In the genomic region with DNA sequence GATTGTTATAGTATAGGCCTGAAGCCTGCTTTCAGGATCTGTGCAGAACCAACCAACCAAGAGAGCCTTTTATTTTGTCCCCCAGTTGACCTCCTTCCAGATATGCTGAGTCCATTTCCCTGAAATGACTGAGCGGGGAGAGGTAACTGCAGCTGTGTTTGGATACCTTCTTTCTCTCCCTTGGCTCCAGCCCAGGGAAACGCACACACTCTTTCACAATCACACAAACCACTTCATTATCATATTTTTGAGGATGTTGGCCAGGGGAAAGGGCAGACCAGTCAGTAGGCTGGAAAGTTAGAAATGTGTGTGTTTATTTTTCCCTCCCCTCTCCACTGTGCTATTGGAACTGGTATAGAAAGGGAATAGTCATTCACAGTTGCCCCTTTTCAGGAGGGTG, we compare ENCODE assay signal across 9 cellular contexts.
DNase-seq lines count a peak whose midpoint lies in the region; ATAC-seq and TF ChIP-seq lines count a peak whose summit lies in the region.
"Had no signal": no experiment of that assay in that cellular context is flagged by ENCODE, and none has a peak within 500 bp of the region (broad histone marks: within the 10 kb centered on the region; RNA-seq: fewer than 3 reads in every experiment).

No MANE protein-coding gene starts in this region.

- no peaks in the 10 kb centered on the region for H3K36me3 ChIP-seq in SK-N-SH (replicated peaks in 1 of 2; ENCODE audit: control insufficient read depth in 1 of 2, insufficient read depth in 2 of 2, low read length in 1 of 2)
- H3K36me3 ChIP-seq in thyroid gland, result no peaks in the 10 kb centered on the region
- H3K36me3 ChIP-seq: thoracic aorta had no signal

- H3K9me3 ChIP-seq in SK-N-SH, result no peaks in the 10 kb centered on the region
- H3K9me3 ChIP-seq in thyroid gland, result no peaks in the 10 kb centered on the region
- H3K9me3 ChIP-seq: thoracic aorta had no signal

- CTCF ChIA-PET in SK-N-SH (lab: Yijun Ruan, JAX), result interaction anchor here (0.7 kb wide), 1 partner anchor 31 kb away, joined by 3 read pairs; no protein-coding TSS in a partner anchor
- CTCF ChIA-PET in activated naive CD4-positive, alpha-beta T cell treated with anti-CD3 and anti-CD28 coated beads, Interleukin-2, amount 10 ng/mL, durations not matched to agents 7 days and 5 days (lab: Charles Lee), result interaction anchor here (0.6 kb wide), 1 partner anchor 116 kb away, joined by 3 read pairs; no protein-coding TSS in a partner anchor

- H4K20me1 ChIP-seq in SK-N-SH (ENCODE audit: insufficient read depth), result no peaks in the 10 kb centered on the region

- POLR2A ChIA-PET in SK-N-SH (lab: Yijun Ruan, JAX), result interaction anchor here (0.6 kb wide), 1 partner anchor 283 kb away, joined by 5 read pairs; no protein-coding TSS in a partner anchor
- POLR2A ChIA-PET in naive thymus-derived CD8-positive, alpha-beta T cell (lab: Charles Lee), result no interaction called here

- H3K4me2 ChIP-seq in SK-N-SH, result no peak overlapping the region

- peaks cover 0 to 7% (median 4%) of the 10 kb centered on the region in 3 donors for H3K36me3 Mint-ChIP-seq in naive thymus-derived CD8-positive, alpha-beta T cell
- H3K36me3 Mint-ChIP-seq in activated naive CD4-positive, alpha-beta T cell treated with anti-CD3 and anti-CD28 coated beads, Interleukin-2, amount 10 ng/mL, durations not matched to agents 7 days and 5 days, result peaks cover 2% of the 10 kb centered on the region

- peaks cover 9 to 21% (median 12%) of the 10 kb centered on the region in 4 donors for H3K4me1 Mint-ChIP-seq in naive thymus-derived CD8-positive, alpha-beta T cell
- H3K4me1 Mint-ChIP-seq in activated naive CD4-positive, alpha-beta T cell treated with anti-CD3 and anti-CD28 coated beads, Interleukin-2, amount 10 ng/mL, durations not matched to agents 7 days and 5 days, result no peaks in the 10 kb centered on the region

- intact Hi-C loops in left cardiac atrium (cut with DNase I) (no loop called here), thyroid gland (cut with DNase I) (no loop called here)

- H3K27ac ChIP-seq in SK-N-SH (ENCODE audit: low read depth in 2 of 2, low read length in 1 of 2) (no peak overlapping the region), thyroid gland (peak overlapping the region; percentile 39 to 72 (median 47))
- H3K27ac ChIP-seq: thoracic aorta had no signal

- TF ChIP-seq CTCF in SK-N-SH (IDR thresholded peaks at IDR 0.05) (no peak), thyroid gland (IDR thresholded peaks at IDR 0.05) (no peak)

- H3K9ac ChIP-seq in SK-N-SH, result no peak overlapping the region

- H3K27ac Mint-ChIP-seq in naive thymus-derived CD8-positive, alpha-beta T cell, result no peak overlapping the region
- no peak overlapping the region for H3K27ac Mint-ChIP-seq in activated naive CD4-positive, alpha-beta T cell treated with anti-CD3 and anti-CD28 coated beads, Interleukin-2, amount 10 ng/mL, durations not matched to agents 7 days and 5 days

- H3K4me1 ChIP-seq in SK-N-SH (ENCODE audit: control insufficient read depth in 1 of 2, insufficient read depth in 2 of 2, low read depth in 1 of 2, low read length in 1 of 2) (peaks cover 8 to 18% of the 10 kb centered on the region in 2 experiments; a peak in 3 of 4 replicates), thyroid gland (peaks cover 50 to 64% of the 10 kb centered on the region in 2 donors)

- TF ChIP-seq RAD21 in SK-N-SH (IDR thresholded peaks at IDR 0.05; ENCODE audit: low read length), result no peak

- H3K27me3 ChIP-seq in SK-N-SH (ENCODE audit: insufficient read depth) (no peaks in the 10 kb centered on the region), thyroid gland (no peaks in the 10 kb centered on the region)

- WGBS in SK-N-SH (ENCODE audit: low lambda C conversion rate), result 56% methylated on average over 2 of the region's 2 CpGs
- WGBS in thyroid gland, 2 donors, result 18 to 27% methylated on average over 2 of the region's 2 CpGs

- no peak overlapping the region for H2AFZ ChIP-seq in SK-N-SH (ENCODE audit: low read depth)

- no peaks in the 10 kb centered on the region for H3K79me2 ChIP-seq in SK-N-SH (ENCODE audit: insufficient read depth)

- ATAC-seq in left cardiac atrium, result peak; percentile 83 to 90
- no peak for ATAC-seq in naive thymus-derived CD8-positive, alpha-beta T cell
- no peak for ATAC-seq in HG03108 (IDR thresholded peaks at IDR 0.05; ENCODE audit: unreplicated experiment)

- H3K4me3 ChIP-seq in SK-N-SH (ENCODE audit: low read depth in 2 of 2, low read length in 1 of 2) (no peak overlapping the region), thyroid gland (replicated peaks in 1 of 3) (no peak overlapping the region)
- H3K4me3 ChIP-seq: thoracic aorta had no signal

- no peaks in the 10 kb centered on the region for H3F3A ChIP-seq in SK-N-SH (replicated peaks; ENCODE audit: insufficient read depth)

- no peaks in the 10 kb centered on the region for H3K9me2 ChIP-seq in SK-N-SH

- peaks cover 0 to 6% (median 0%) of the 10 kb centered on the region in 9 donors for H3K9me3 Mint-ChIP-seq in naive thymus-derived CD8-positive, alpha-beta T cell
- peaks cover 3% of the 10 kb centered on the region for H3K9me3 Mint-ChIP-seq in activated naive CD4-positive, alpha-beta T cell treated with anti-CD3 and anti-CD28 coated beads, Interleukin-2, amount 10 ng/mL, durations not matched to agents 7 days and 5 days

- no peak overlapping the region for H3K4me3 Mint-ChIP-seq in naive thymus-derived CD8-positive, alpha-beta T cell
- no peak overlapping the region for H3K4me3 Mint-ChIP-seq in activated naive CD4-positive, alpha-beta T cell treated with anti-CD3 and anti-CD28 coated beads, Interleukin-2, amount 10 ng/mL, durations not matched to agents 7 days and 5 days

- no peak for TF ChIP-seq EP300 in SK-N-SH (IDR thresholded peaks at IDR 0.05; ENCODE audit: borderline replicate concordance in 1 of 2, low read depth in 1 of 2, low read length in 1 of 2)

- H3K27me3 Mint-ChIP-seq in naive thymus-derived CD8-positive, alpha-beta T cell, result no peaks in the 10 kb centered on the region
- H3K27me3 Mint-ChIP-seq in activated naive CD4-positive, alpha-beta T cell treated with anti-CD3 and anti-CD28 coated beads, Interleukin-2, amount 10 ng/mL, durations not matched to agents 7 days and 5 days, result no peaks in the 10 kb centered on the region

- peak; percentile 84 for DNase-seq in LHCN-M2 (ENCODE audit: low read depth)
- no peak for DNase-seq in SK-N-SH
- peak; percentile 85 for DNase-seq in left cardiac atrium
- peak; percentile 79 for DNase-seq in thyroid gland
- DNase-seq in naive thymus-derived CD8-positive, alpha-beta T cell, result no peak
- no peak for DNase-seq in activated naive CD4-positive, alpha-beta T cell treated with anti-CD3 and anti-CD28 coated beads, Interleukin-2, amount 50 U/mL, for 16 hours
- DNase-seq in activated naive CD4-positive, alpha-beta T cell treated with anti-CD3 and anti-CD28 coated beads, Interleukin-2, amount 10 ng/mL, durations not matched to agents 7 days and 5 days, result no peak

- no peak for TF ChIP-seq POLR2A in thyroid gland (IDR thresholded peaks at IDR 0.05)

TF ChIP-seq in SK-N-SH, 30 proteins besides CTCF, POLR2A, EP300 and RAD21:
- TF ChIP-seq JUND (IDR thresholded peaks at IDR 0.05), result no peak
- TF ChIP-seq, protein P1, sequence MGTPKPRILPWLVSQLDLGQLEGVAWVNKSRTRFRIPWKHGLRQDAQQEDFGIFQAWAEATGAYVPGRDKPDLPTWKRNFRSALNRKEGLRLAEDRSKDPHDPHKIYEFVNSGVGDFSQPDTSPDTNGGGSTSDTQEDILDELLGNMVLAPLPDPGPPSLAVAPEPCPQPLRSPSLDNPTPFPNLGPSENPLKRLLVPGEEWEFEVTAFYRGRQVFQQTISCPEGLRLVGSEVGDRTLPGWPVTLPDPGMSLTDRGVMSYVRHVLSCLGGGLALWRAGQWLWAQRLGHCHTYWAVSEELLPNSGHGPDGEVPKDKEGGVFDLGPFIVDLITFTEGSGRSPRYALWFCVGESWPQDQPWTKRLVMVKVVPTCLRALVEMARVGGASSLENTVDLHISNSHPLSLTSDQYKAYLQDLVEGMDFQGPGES (IDR thresholded peaks at IDR 0.05; ENCODE audit: low read depth, low read length), result no peak
- no peak for TF ChIP-seq RCOR1 (IDR thresholded peaks at IDR 0.05; ENCODE audit: low read length)
- TF ChIP-seq FOXM1 (IDR thresholded peaks at IDR 0.05; ENCODE audit: low read depth), result no peak
- TF ChIP-seq GATA2 (CRISPR knock-in tag; IDR thresholded peaks at IDR 0.05), result no peak
- TF ChIP-seq, protein P2, sequence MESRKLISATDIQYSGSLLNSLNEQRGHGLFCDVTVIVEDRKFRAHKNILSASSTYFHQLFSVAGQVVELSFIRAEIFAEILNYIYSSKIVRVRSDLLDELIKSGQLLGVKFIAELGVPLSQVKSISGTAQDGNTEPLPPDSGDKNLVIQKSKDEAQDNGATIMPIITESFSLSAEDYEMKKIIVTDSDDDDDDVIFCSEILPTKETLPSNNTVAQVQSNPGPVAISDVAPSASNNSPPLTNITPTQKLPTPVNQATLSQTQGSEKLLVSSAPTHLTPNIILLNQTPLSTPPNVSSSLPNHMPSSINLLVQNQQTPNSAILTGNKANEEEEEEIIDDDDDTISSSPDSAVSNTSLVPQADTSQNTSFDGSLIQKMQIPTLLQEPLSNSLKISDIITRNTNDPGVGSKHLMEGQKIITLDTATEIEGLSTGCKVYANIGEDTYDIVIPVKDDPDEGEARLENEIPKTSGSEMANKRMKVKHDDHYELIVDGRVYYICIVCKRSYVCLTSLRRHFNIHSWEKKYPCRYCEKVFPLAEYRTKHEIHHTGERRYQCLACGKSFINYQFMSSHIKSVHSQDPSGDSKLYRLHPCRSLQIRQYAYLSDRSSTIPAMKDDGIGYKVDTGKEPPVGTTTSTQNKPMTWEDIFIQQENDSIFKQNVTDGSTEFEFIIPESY (IDR thresholded peaks at IDR 0.05; ENCODE audit: borderline replicate concordance, low read depth), result no peak
- TF ChIP-seq TCF12 (IDR thresholded peaks at IDR 0.05), result peak; percentile 50; the same call in 1 of the 2 replicates
- no peak for TF ChIP-seq TAF1 (IDR thresholded peaks at IDR 0.05; ENCODE audit: borderline replicate concordance, low read depth, low read length)
- peak; percentile 56; the same call in 1 of the 2 replicates for TF ChIP-seq RXRA (IDR thresholded peaks at IDR 0.05; ENCODE audit: borderline replicate concordance, low read depth)
- TF ChIP-seq, protein P3, sequence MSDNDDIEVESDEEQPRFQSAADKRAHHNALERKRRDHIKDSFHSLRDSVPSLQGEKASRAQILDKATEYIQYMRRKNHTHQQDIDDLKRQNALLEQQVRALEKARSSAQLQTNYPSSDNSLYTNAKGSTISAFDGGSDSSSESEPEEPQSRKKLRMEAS (IDR thresholded peaks at IDR 0.05; ENCODE audit: low read depth), result no peak
- no peak for TF ChIP-seq FOSL2 (IDR thresholded peaks at IDR 0.05; ENCODE audit: borderline replicate concordance, low read depth)
- peak; percentile 35; the same call in 1 of the 2 replicates for TF ChIP-seq NFIC (IDR thresholded peaks at IDR 0.05; ENCODE audit: borderline replicate concordance)
- TF ChIP-seq TEAD4 (IDR thresholded peaks at IDR 0.05; ENCODE audit: borderline replicate concordance, insufficient read depth), result no peak
- TF ChIP-seq SMC3 (IDR thresholded peaks at IDR 0.05; ENCODE audit: low read depth, low read length), result no peak

Comparison
In these comparisons a context has a peak if more than half of its experiments do, and no peak if none do; other contexts are left out.
1. DNase-seq: peak in LHCN-M2 (single experiment), left cardiac atrium (single experiment) and thyroid gland (2 of 2); none in SK-N-SH (single experiment), naive thymus-derived CD8-positive, alpha-beta T cell (0 of 10), activated naive CD4-positive, alpha-beta T cell treated with anti-CD3 and anti-CD28 coated beads, Interleukin-2, amount 50 U/mL, for 16 hours (single experiment) and activated naive CD4-positive, alpha-beta T cell treated with anti-CD3 and anti-CD28 coated beads, Interleukin-2, amount 10 ng/mL, durations not matched to agents 7 days and 5 days (single experiment).
2. H3K27ac ChIP-seq: peak in thyroid gland (3 of 3); none in SK-N-SH (0 of 2).
3. ATAC-seq: peak in left cardiac atrium (2 of 2); none in naive thymus-derived CD8-positive, alpha-beta T cell (0 of 2) and HG03108 (single experiment).